Comparison of ENCODE assay signal across 8 cellular contexts in genomic region chr16:50313596-50314483, GRCh38. TPM values are rescaled to one million over a fixed set of nuclear protein-coding genes. Genes with fewer than 3 reads are reported as not detected.
DNase-seq lines count a peak whose midpoint lies in the region; ATAC-seq and TF ChIP-seq lines count a peak whose summit lies in the region.

No MANE protein-coding gene starts in this region.

- H3K36me3 ChIP-seq in Peyer's patch, result peaks cover 0 to 62% (median 0%) of the 10 kb centered on the region in 3 donors
- peaks cover 0 to 59% of the 10 kb centered on the region in 2 donors for H3K36me3 ChIP-seq in adrenal gland (replicated peaks in 1 of 2)
- H3K36me3 ChIP-seq in liver (ENCODE audit: control insufficient read depth in 4 of 4, insufficient read depth in 3 of 4, low read depth in 1 of 4, low read length in 3 of 4), result peaks cover 0 to 41% (median 34%) of the 10 kb centered on the region in 4 donors
- H3K36me3 ChIP-seq in HAP-1 (replicated peaks), result peaks cover 59% of the 10 kb centered on the region

- in situ Hi-C loops in HAP-1 (cut with MboI; ENCODE audit: low sequenced_read_pairs), result no loop called here

- no peaks in the 10 kb centered on the region for H3K4me1 ChIP-seq in Peyer's patch
- H3K4me1 ChIP-seq in adrenal gland (replicated peaks in 1 of 2), result peaks cover 0 to 12% of the 10 kb centered on the region in 2 donors
- no peaks in the 10 kb centered on the region for H3K4me1 ChIP-seq in liver (ENCODE audit: control insufficient read depth in 4 of 4, insufficient read depth in 4 of 4, low read length in 3 of 4)
- H3K4me1 ChIP-seq in HAP-1, result no peaks in the 10 kb centered on the region

- DNase-seq in Peyer's patch (peak; percentile 31 to 63 (median 48)), adrenal gland (peak in 6 of 7 donors; percentile 8 to 65 (median 54)), HAP-1 (ENCODE audit: low spot score in 2 of 2) (no peak), NCI-H1105 (lab: John Stamatoyannopoulos, UW) (no peak)

- H3K9ac ChIP-seq in liver (ENCODE audit: low read depth in 1 of 2, low read length in 2 of 2), result no peak overlapping the region

- H3K27ac Mint-ChIP-seq in stimulated activated memory B cell treated with anti-CD40 and anti-IgM and Interleukin-4, amounts not matched to agents 10 μg/mL and 1 μg/mL and 100 μg/mL, for 72 hours, result peak overlapping the region; percentile 85

- H3K9me3 Mint-ChIP-seq in stimulated activated memory B cell treated with anti-CD40 and anti-IgM and Interleukin-4, amounts not matched to agents 10 μg/mL and 1 μg/mL and 100 μg/mL, for 72 hours, result no peaks in the 10 kb centered on the region

- TF ChIP-seq CTCF in Peyer's patch (IDR thresholded peaks at IDR 0.05), result no peak
- TF ChIP-seq CTCF in adrenal gland (IDR thresholded peaks at IDR 0.05), result no peak
- TF ChIP-seq CTCF in liver (IDR thresholded peaks at IDR 0.05; ENCODE audit: low read depth, low read length, missing input control), result no peak

- no peak for TF ChIP-seq POLR2A in Peyer's patch (IDR thresholded peaks at IDR 0.05)
- TF ChIP-seq POLR2A in adrenal gland (IDR thresholded peaks at IDR 0.05), result no peak

- H3K4me3 ChIP-seq in Peyer's patch (no peak overlapping the region), adrenal gland (no peak overlapping the region), liver (ENCODE audit: low read depth in 1 of 3, low read length in 3 of 3) (no peak overlapping the region), HAP-1 (no peak overlapping the region)

- 75 to 85% (median 81%) methylated on average over 19 to 31 of the region's 31 CpGs for WGBS in adrenal gland, 4 donors
- 84% methylated on average over 31 of the region's 31 CpGs for WGBS in liver

- TF ChIP-seq RAD21 in liver (IDR thresholded peaks at IDR 0.05), result peak in 1 of 2 donors; percentile 8

- no peaks in the 10 kb centered on the region for H3K27me3 ChIP-seq in Peyer's patch
- no peaks in the 10 kb centered on the region for H3K27me3 ChIP-seq in adrenal gland
- no peaks in the 10 kb centered on the region for H3K27me3 ChIP-seq in liver (ENCODE audit: control insufficient read depth in 4 of 4, insufficient read depth in 4 of 4, low read length in 3 of 4)
- no peaks in the 10 kb centered on the region for H3K27me3 ChIP-seq in HAP-1 (ENCODE audit: low read depth)

- H3K27ac ChIP-seq in Peyer's patch (peak overlapping the region in 1 of 4 donors; percentile 5), adrenal gland (peak overlapping the region in 2 of 5 donors; percentile 49 to 61), liver (ENCODE audit: low read depth in 1 of 2, low read length in 2 of 2) (peak overlapping the region in 1 of 2 donors; percentile 9)

- peaks cover 13% of the 10 kb centered on the region for H3K4me1 Mint-ChIP-seq in stimulated activated memory B cell treated with anti-CD40 and anti-IgM and Interleukin-4, amounts not matched to agents 10 μg/mL and 1 μg/mL and 100 μg/mL, for 72 hours

- H3K27me3 Mint-ChIP-seq in stimulated activated memory B cell treated with anti-CD40 and anti-IgM and Interleukin-4, amounts not matched to agents 10 μg/mL and 1 μg/mL and 100 μg/mL, for 72 hours, result no peaks in the 10 kb centered on the region

- no peak overlapping the region for H3K4me3 Mint-ChIP-seq in stimulated activated memory B cell treated with anti-CD40 and anti-IgM and Interleukin-4, amounts not matched to agents 10 μg/mL and 1 μg/mL and 100 μg/mL, for 72 hours

- peaks cover 69% of the 10 kb centered on the region for H3K36me3 Mint-ChIP-seq in stimulated activated memory B cell treated with anti-CD40 and anti-IgM and Interleukin-4, amounts not matched to agents 10 μg/mL and 1 μg/mL and 100 μg/mL, for 72 hours

- H3K9me3 ChIP-seq in Peyer's patch (no peaks in the 10 kb centered on the region), adrenal gland (replicated peaks in 1 of 3) (no peaks in the 10 kb centered on the region), liver (ENCODE audit: control insufficient read depth in 4 of 4, low read length in 3 of 4) (no peaks in the 10 kb centered on the region), HAP-1 (no peaks in the 10 kb centered on the region)

- intact Hi-C loops in adrenal gland (cut with DNase I), result no loop called here

- ATAC-seq in stimulated activated memory B cell treated with anti-CD40 and anti-IgM and Interleukin-4, amounts not matched to agents 10 μg/mL and 1 μg/mL and 100 μg/mL, for 72 hours, result peak; percentile 31
- ATAC-seq in HG03439 (IDR thresholded peaks at IDR 0.05; ENCODE audit: unreplicated experiment) (no peak), GM19023 (IDR thresholded peaks at IDR 0.05; ENCODE audit: unreplicated experiment) (no peak)

TF ChIP-seq in liver, 16 proteins besides CTCF, POLR2A, EP300 and RAD21:
- TF ChIP-seq RXRA (IDR thresholded peaks at IDR 0.05) (no peak), EGR1 (IDR thresholded peaks at IDR 0.05; ENCODE audit: low read depth in 2 of 2) (no peak), ATF3 (IDR thresholded peaks at IDR 0.05) (no peak), NR2F2 (IDR thresholded peaks at IDR 0.05) (peak; percentile 16), HNF4G (IDR thresholded peaks at IDR 0.05) (no peak)

RNA-seq across cellular contexts. Expression of gene ADCY7, which starts 47.5 kb away (rescaled TPM):
- 10 to 100 TPM in 3 of 4 donors, 1 to 10 TPM in 1; 6.5 to 67.7 (median 21.5) TPM for total RNA-seq in Peyer's patch
- total RNA-seq in adrenal gland, result 10 to 100 TPM in 7 of 8 donors, 1 to 10 TPM in 1; 9.8 to 44.4 (median 24.1) TPM
- polyA plus RNA-seq in adrenal gland, result 10 to 100 TPM in 1 of 3 donors, 1 to 10 TPM in 2; 2.8 to 14.6 (median 3.0) TPM
- total RNA-seq in liver, result 10 to 100 TPM; 11.5 to 43.9 TPM
- polyA plus RNA-seq in liver, result 1 to 10 TPM; 1.8 to 3.4 TPM

RNA-seq across cellular contexts. Expression of gene BRD7, which starts 54.9 kb away (rescaled TPM):
- 10 to 100 TPM; 27.8 to 46.2 (median 36.8) TPM for total RNA-seq in Peyer's patch
- 100 to 1,000 TPM in 1 of 8 donors, 10 to 100 TPM in 7; 37.2 to 117 (median 58.7) TPM for total RNA-seq in adrenal gland
- 10 to 100 TPM; 41.8 to 85.5 (median 47.9) TPM for polyA plus RNA-seq in adrenal gland
- total RNA-seq in liver, result 10 to 100 TPM; 14.0 to 34.3 TPM
- polyA plus RNA-seq in liver, result 10 to 100 TPM; 13.3 to 14.2 TPM

Comparison
In these comparisons a context has a peak if more than half of its experiments do, and no peak if none do; other contexts are left out.
1. DNase-seq: peak in Peyer's patch (3 of 3) and adrenal gland (6 of 7); none in HAP-1 (0 of 2) and NCI-H1105 (single experiment).